ENCODE assay signal across 19 cellular contexts in the genomic region with DNA sequence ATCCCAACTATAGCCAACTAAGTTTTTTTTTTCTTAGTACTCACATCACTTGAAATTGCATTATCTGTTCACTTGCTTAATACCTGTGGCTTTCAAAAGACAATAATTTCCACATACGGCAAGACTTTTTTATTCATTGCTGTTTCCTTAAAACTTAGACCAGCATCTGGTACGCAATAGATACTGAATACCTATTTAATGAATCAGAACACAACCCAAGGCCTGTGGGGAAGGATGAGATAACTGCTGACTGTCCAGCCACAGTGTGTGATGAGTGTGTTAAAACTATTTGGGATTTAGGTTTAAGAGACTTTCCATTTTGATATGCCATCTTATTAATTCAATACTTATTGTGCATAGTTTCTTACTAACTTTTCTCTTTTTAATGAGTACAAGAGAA.
A peak's percentile ranks its signal among the peaks of the same experiment; 100 is the strongest.
DNase-seq lines count a peak whose midpoint lies in the region; ATAC-seq, FAIRE-seq and TF ChIP-seq lines count a peak whose summit lies in the region.
"Had no signal": no experiment of that assay in that cellular context is flagged by ENCODE, and none has a peak within 500 bp of the region (broad histone marks: within the 10 kb centered on the region; RNA-seq: fewer than 3 reads in every experiment).

No MANE protein-coding gene starts in this region.

- no peak for TF ChIP-seq CTCF in RWPE2 (IDR thresholded peaks at IDR 0.05; ENCODE audit: poor library complexity, severe bottlenecking)

- peak; percentile 91 for ATAC-seq in RWPE2 (ENCODE audit: low read depth)
- ATAC-seq in HG03460 (IDR thresholded peaks at IDR 0.05; ENCODE audit: unreplicated experiment): no peak
- ATAC-seq: naive thymus-derived CD4-positive, alpha-beta T cell had no signal

- no peaks in the 10 kb centered on the region for H3K27me3 ChIP-seq in RWPE2 (ENCODE audit: insufficient read depth, poor library complexity, severe bottlenecking)
- H3K27me3 ChIP-seq: thyroid gland had no signal

- no peaks in the 10 kb centered on the region for H3K9me3 ChIP-seq in RWPE2 (ENCODE audit: severe bottlenecking)
- H3K9me3 ChIP-seq: thyroid gland had no signal

- DNase-seq in H4 (ENCODE audit: low spot score) (peak; percentile 11), RWPE2 (ENCODE audit: low spot score) (peak; percentile 73), fibroblast of peridontal ligament (ENCODE audit: extremely low read depth) (peak; percentile 93), stromal cell of bone marrow (ENCODE audit: low read depth) (peak; percentile 66), GM19239 (ENCODE audit: insufficient read length, low spot score) (no peak), NCI-H2227 treated with DMSO at 0.1 percent for 48 hours (lab: John Stamatoyannopoulos, UW) (no peak)
- DNase-seq: activated CD4-positive, CD25-positive, alpha-beta regulatory T cell; activated gamma-delta T cell treated with Interleukin-2 at 50 U/mL for 16 hours; CD8-positive, alpha-beta memory T cell; central memory CD4-positive, alpha-beta T cell; GF-D8; hippocampal formation; left ventricle myocardium inferior; naive thymus-derived CD4-positive, alpha-beta T cell; NCI-H1092 treated with DMSO at 0.1 percent for 48 hours; NCI-H446; stimulated activated CD4-positive, alpha-beta T cell treated with anti-CD3 and anti-CD28 coated beads, Interleukin-2, amount 100 ng/mL, for 48 hours; thyroid gland had no signal

- FAIRE-seq in GM19239 (lab: Jason Lieb, UNC): no peak

- H3K4me1 ChIP-seq in RWPE2 (ENCODE audit: insufficient read depth, poor library complexity, severe bottlenecking): peaks cover 32% of the 10 kb centered on the region
- H3K4me1 ChIP-seq: left ventricle myocardium inferior, thyroid gland had no signal

- no peak overlapping the region for H3K4me3 ChIP-seq in RWPE2 (ENCODE audit: severe bottlenecking)
- H3K4me3 ChIP-seq: left ventricle myocardium inferior, thyroid gland had no signal

- peak overlapping the region; percentile 93 for H3K27ac ChIP-seq in RWPE2 (ENCODE audit: poor library complexity, severe bottlenecking)
- H3K27ac ChIP-seq: left ventricle myocardium inferior, thyroid gland had no signal

- H3K36me3 ChIP-seq in RWPE2 (ENCODE audit: low read depth): no peaks in the 10 kb centered on the region
- H3K36me3 ChIP-seq: left ventricle myocardium inferior, thyroid gland had no signal

Comparison
In these comparisons a context has a peak if more than half of its experiments do, and no peak if none do; other contexts are left out.
1. DNase-seq: peak in H4 (single experiment), RWPE2 (single experiment), fibroblast of peridontal ligament (single experiment) and stromal cell of bone marrow (single experiment); none in GM19239 (single experiment) and NCI-H2227 treated with DMSO at 0.1 percent for 48 hours (single experiment).